ENCODE assay signal across 16 cellular contexts in genomic region chr7:17951745-17952254, GRCh38.
"Had no signal": no experiment of that assay in that cellular context is flagged by ENCODE, and none has a peak within 500 bp of the region (broad histone marks: within the 10 kb centered on the region; RNA-seq: fewer than 3 reads in every experiment).

No MANE protein-coding gene starts in this region.

- H3K9me3 Mint-ChIP-seq: dendritic cell treated with granulocyte-macrophage colony-stimulating factor and Interleukin-4, amounts not matched to agents 40 ng/mL and 50 ng/mL, for 4 days; natural killer cell; T-helper 1 cell treated with Interleukin-12 subunit alpha and Interleukin-12 subunit beta and Interleukin-4 antibody, amounts not matched to agents 30 μg/mL and 1 μg/mL, for 36 hours had no signal

- DNase-seq: activated CD4-positive, alpha-beta T cell treated with anti-CD3 and anti-CD28 coated beads for 4 hours; activated effector memory CD4-positive, alpha-beta T cell treated with anti-CD3 and anti-CD28 coated beads, Interleukin-2, amount 50 U/mL, for 16 hours; aorta; cerebellar nuclear complex; effector memory CD4-positive, alpha-beta T cell; foreskin melanocyte; left ventricle myocardium superior; mesenchymal stem cell; natural killer cell; stimulated activated CD4-positive, alpha-beta T cell treated with anti-CD3 and anti-CD28 coated beads, Interleukin-12 subunit alpha, Interleukin-12 subunit beta, amount 100 ng/mL, for 4 hours; tibial artery; WERI-Rb-1 had no signal

- H3K4me1 Mint-ChIP-seq: natural killer cell had no signal

- H3K27ac Mint-ChIP-seq: activated naive CD8-positive, alpha-beta T cell; dendritic cell treated with granulocyte-macrophage colony-stimulating factor and Interleukin-4, amounts not matched to agents 40 ng/mL and 50 ng/mL, for 4 days; natural killer cell; T-helper 1 cell treated with Interleukin-12 subunit alpha and Interleukin-12 subunit beta and Interleukin-4 antibody, amounts not matched to agents 30 μg/mL and 1 μg/mL, for 36 hours had no signal

- H3K4me3 Mint-ChIP-seq: activated naive CD8-positive, alpha-beta T cell; dendritic cell treated with granulocyte-macrophage colony-stimulating factor and Interleukin-4, amounts not matched to agents 40 ng/mL and 50 ng/mL, for 4 days; natural killer cell; T-helper 1 cell treated with Interleukin-12 subunit alpha and Interleukin-12 subunit beta and Interleukin-4 antibody, amounts not matched to agents 30 μg/mL and 1 μg/mL, for 36 hours had no signal

- ATAC-seq: left ventricle myocardium superior, natural killer cell had no signal

- FAIRE-seq: urothelium cell line had no signal

- H3K36me3 Mint-ChIP-seq: activated naive CD8-positive, alpha-beta T cell; natural killer cell had no signal

- H3K27me3 Mint-ChIP-seq: dendritic cell treated with granulocyte-macrophage colony-stimulating factor and Interleukin-4, amounts not matched to agents 40 ng/mL and 50 ng/mL, for 4 days had no signal
